Comparison of ENCODE assay signal across 8 cellular contexts in the genomic region with DNA sequence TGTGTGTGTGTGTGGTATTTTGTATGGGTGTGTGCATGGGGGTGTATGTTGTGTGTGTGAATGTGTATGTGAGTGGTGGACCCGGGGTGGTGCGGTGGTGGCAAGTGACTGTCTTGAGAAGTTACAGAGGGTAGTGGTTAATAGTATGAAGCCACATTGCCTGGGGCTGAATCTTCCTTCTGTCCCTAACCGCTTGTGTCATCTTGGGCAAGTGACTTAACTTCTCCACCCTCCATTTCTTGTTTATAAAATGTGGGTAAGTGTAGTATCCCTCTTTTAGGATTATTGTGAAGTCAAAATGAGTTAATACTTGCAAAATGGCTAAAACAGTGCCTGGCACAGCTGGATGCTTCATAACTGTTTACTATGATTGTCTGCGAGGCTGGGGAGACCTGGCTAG.
"Had no signal": no experiment of that assay in that cellular context is flagged by ENCODE, and none has a peak within 500 bp of the region (broad histone marks: within the 10 kb centered on the region; RNA-seq: fewer than 3 reads in every experiment).

No MANE protein-coding gene starts in this region.

- H3K4me3 ChIP-seq: GM23338, K562 had no signal

- H3K27ac Mint-ChIP-seq: GM23338, H9 had no signal

- ATAC-seq: GM23338, K562 had no signal

- H3K4me2 ChIP-seq: GM23338 had no signal

- FAIRE-seq: H1, H54, HTR-8/SVneo, K562 had no signal

- H3K4me3 Mint-ChIP-seq: GM23338, H9 had no signal

- DNase-seq: H9, HCEC 1CT, IMR-90 had no signal

- H2AFZ ChIP-seq: GM23338 had no signal
